In the genomic region with DNA sequence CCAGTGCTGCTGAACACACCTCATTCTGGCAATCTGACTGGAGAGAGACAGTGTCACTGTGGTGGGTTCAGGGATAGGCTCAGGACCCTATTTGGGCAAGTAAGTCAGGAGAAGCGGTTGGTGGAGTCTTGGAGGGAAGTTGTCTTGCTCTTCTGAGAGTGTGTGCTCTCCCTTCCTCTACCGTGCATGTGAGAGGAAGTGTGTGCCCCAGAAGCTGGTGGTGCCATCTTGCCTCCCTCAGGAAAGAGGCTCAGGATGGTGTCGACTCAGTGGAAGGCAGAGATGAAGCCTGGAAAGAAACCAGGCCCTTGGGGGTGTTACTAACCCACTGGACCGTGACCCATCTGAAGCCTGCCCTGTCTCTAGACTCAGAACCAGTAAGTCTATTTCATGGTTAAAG, we compare ENCODE assay signal across 14 cellular contexts. TPM values are rescaled to one million over a fixed set of nuclear protein-coding genes. Genes with fewer than 3 reads are reported as not detected.
DNase-seq lines count a peak whose midpoint lies in the region; ATAC-seq, FAIRE-seq and TF ChIP-seq lines count a peak whose summit lies in the region.
"Had no signal": no experiment of that assay in that cellular context is flagged by ENCODE, and none has a peak within 500 bp of the region (broad histone marks: within the 10 kb centered on the region; RNA-seq: fewer than 3 reads in every experiment).

No MANE protein-coding gene starts in this region.

- H3K9ac ChIP-seq in K562 (ENCODE audit: insufficient read depth in 1 of 2, low read depth in 2 of 2, low read length in 2 of 2), result peak overlapping the region; percentile 28 to 37; a peak in 2 of 4 replicates
- H3K9ac ChIP-seq: BLaER1 treated with 17β-estradiol and CSF1 and Interleukin-3, amounts not matched to agents 10 nM and 100 nM had no signal

- peak overlapping the region; percentile 40; the same call in 1 of the 2 replicates for H3K4me2 ChIP-seq in K562 (ENCODE audit: insufficient read depth, low read length)
- H3K4me2 ChIP-seq: GM23338 had no signal

- H3K79me2 ChIP-seq in K562 (ENCODE audit: control insufficient read depth, insufficient read depth, low read length), result no peaks in the 10 kb centered on the region

- no peaks in the 10 kb centered on the region for H4K20me1 ChIP-seq in K562 (replicated peaks; ENCODE audit: control insufficient read depth, insufficient read depth, low read length)
- H4K20me1 ChIP-seq: BLaER1 treated with 17β-estradiol and CSF1 and Interleukin-3, amounts not matched to agents 10 nM and 100 nM had no signal

- H3K27me3 ChIP-seq in AG04450 (ENCODE audit: control insufficient read depth, insufficient read depth, low read length), result no peaks in the 10 kb centered on the region
- H3K27me3 ChIP-seq in Panc1 (ENCODE audit: control insufficient read depth, insufficient read depth, low read length), result no peaks in the 10 kb centered on the region
- no peaks in the 10 kb centered on the region for H3K27me3 ChIP-seq in K562 (ENCODE audit: control insufficient read depth in 2 of 2, insufficient read depth in 2 of 2, low read length in 2 of 2)
- H3K27me3 ChIP-seq: BLaER1 treated with 17β-estradiol and CSF1 and Interleukin-3, amounts not matched to agents 10 nM and 100 nM had no signal

- TF ChIP-seq RAD21 in K562 (CRISPR knock-in tag; conservative IDR thresholded peaks at IDR 0.05 in 1 of 2, IDR thresholded peaks at IDR 0.05 in 1 of 2), result no peak

- POLR2A ChIA-PET in AG04450 (lab: Yijun Ruan, JAX) (no interaction called here), Panc1 (lab: Charles Lee) (interaction anchor here (0.5 kb wide), 1 partner anchor 59 kb away, joined by 4 read pairs; no protein-coding TSS in a partner anchor), K562 (lab: Yijun Ruan, JAX) (interaction anchor here (0.9 to 1.4 kb wide), 2 partner anchors 10 to 16 kb away, joined by 3 read pairs; no protein-coding TSS in a partner anchor)

- peaks cover 9% of the 10 kb centered on the region for H3K9me3 ChIP-seq in AG04450 (ENCODE audit: control insufficient read depth, insufficient read depth, low read length)
- peaks cover 5% of the 10 kb centered on the region; the same call in 1 of the 2 replicates for H3K9me3 ChIP-seq in Panc1 (ENCODE audit: control insufficient read depth, insufficient read depth, low read depth, low read length)
- H3K9me3 ChIP-seq in K562 (replicated peaks; ENCODE audit: control insufficient read depth, insufficient read depth, low read depth, low read length), result no peaks in the 10 kb centered on the region

- TF ChIP-seq EP300 in K562 (IDR thresholded peaks at IDR 0.05; ENCODE audit: low read length), result no peak

- no TSS peak for BruUV-seq in Panc1 (replicated peaks; lab: Mats Ljungman, UMichigan)
- no TSS peak for BruUV-seq in K562 (replicated peaks; lab: Mats Ljungman, UMichigan)

- CTCF ChIA-PET in AG04450 (lab: Charles Lee) (interaction anchor here (5.4 kb wide), 1 partner anchor 12 kb away, joined by 37 read pairs; no protein-coding TSS in a partner anchor), Panc1 (lab: Charles Lee) (no interaction called here), K562 (lab: Yijun Ruan, JAX; ENCODE audit: low intra/inter-chr PET ratio) (no interaction called here)

- TF ChIP-seq CTCF in AG04450 (IDR thresholded peaks at IDR 0.05; ENCODE audit: low read depth, low read length) (no peak), Panc1 (IDR thresholded peaks at IDR 0.05) (no peak), K562 (IDR thresholded peaks at IDR 0.05 in 2 of 3, conservative IDR thresholded peaks at IDR 0.05 in 1 of 3; ENCODE audit: insufficient read depth in 2 of 3, low read depth in 1 of 3, low read length in 3 of 3) (no peak)

- no peaks in the 10 kb centered on the region for H3K36me3 ChIP-seq in Panc1 (ENCODE audit: control insufficient read depth, insufficient read depth, low read length)
- peaks cover 22% of the 10 kb centered on the region; the same call in 2 of the 3 replicates for H3K36me3 ChIP-seq in K562 (ENCODE audit: control insufficient read depth, insufficient read depth, low read length)

- no peak for TF ChIP-seq POLR2A in K562 (conservative IDR thresholded peaks at IDR 0.05)

- intact Hi-C loops in Panc1 (cut with micrococcal nuclease; ENCODE audit: unreplicated experiment) (no loop called here), K562 (cut with micrococcal nuclease) (no loop called here)

- peak overlapping the region; percentile 89 for H3K27ac ChIP-seq in AG04450 (ENCODE audit: low read depth, low read length)
- H3K27ac ChIP-seq in Panc1 (ENCODE audit: low read length), result 0 out of 2 replicates have a peak overlapping the region, but pooled peaks have one; percentile 15
- H3K27ac ChIP-seq in K562 (ENCODE audit: extremely low read depth, low read depth, low read length), result peak overlapping the region; percentile 26; the same call in 1 of the 3 replicates
- H3K27ac ChIP-seq: BLaER1 treated with 17β-estradiol and CSF1 and Interleukin-3, amounts not matched to agents 10 nM and 100 nM had no signal

- ATAC-seq in Panc1, result no peak
- ATAC-seq in K562, result no peak; the same call in 2 of the 3 replicates
- no peak for ATAC-seq in GM21360 (IDR thresholded peaks at IDR 0.05; ENCODE audit: unreplicated experiment)
- ATAC-seq: GM23338 had no signal

- H3K9me1 ChIP-seq in K562 (ENCODE audit: control insufficient read depth, insufficient read depth, low read length), result no peaks in the 10 kb centered on the region

- in situ Hi-C loops in Panc1 (cut with HindIII; ENCODE audit: low pct_unique_long_range_greater_than_20kb, low sequenced_read_pairs) (no loop called here), K562 (cut with MboI) (no loop called here)

- FAIRE-seq in K562 (lab: Jason Lieb, UNC), result no peak

- WGBS in K562 (ENCODE audit: insufficient coverage, low coverage, missing lambda C conversion rate), result 69% methylated on average over 4 of the region's 4 CpGs

- DNase-seq in AG04450 (ENCODE audit: low read depth, low spot score), result no peak
- no peak for DNase-seq in Panc1 (ENCODE audit: low read depth, low spot score)
- DNase-seq in K562 (ENCODE audit: extremely low read depth in 1 of 4, low spot score in 3 of 4), result no peak
- DNase-seq in islet precursor cell, result peak; percentile 29
- no peak for DNase-seq in GM19238 (ENCODE audit: insufficient read length, low spot score)
- DNase-seq in activated effector memory CD4-positive, alpha-beta T cell treated with Interleukin-2 at 50 U/mL for 16 hours, result no peak
- DNase-seq: 8988T; CD4-positive, CD25-positive, alpha-beta regulatory T cell; DMS53; GF-D8; H7 had no signal

- H3K4me1 ChIP-seq in Panc1 (ENCODE audit: control insufficient read depth, insufficient read depth, low read length) (no peaks in the 10 kb centered on the region), K562 (replicated peaks in 1 of 2; ENCODE audit: control insufficient read depth in 2 of 2, insufficient read depth in 2 of 2, low read length in 2 of 2) (peaks cover 21 to 35% of the 10 kb centered on the region in 2 experiments; a peak in 3 of 5 replicates)

- peak overlapping the region; percentile 40; the same call in 1 of the 2 replicates for H2AFZ ChIP-seq in K562 (ENCODE audit: low read depth, low read length)
- H2AFZ ChIP-seq: GM23338 had no signal

- H3K4me3 ChIP-seq in AG04450 (ENCODE audit: low read depth, low read length) (no peak overlapping the region), Panc1 (ENCODE audit: low read depth in 2 of 2, low read length in 2 of 2) (no peak overlapping the region), K562 (no peak overlapping the region)
- H3K4me3 ChIP-seq: BLaER1 treated with 17β-estradiol and CSF1 and Interleukin-3, amounts not matched to agents 10 nM and 100 nM; GM23338 had no signal

TF ChIP-seq in K562, 482 proteins besides CTCF, POLR2A, EP300 and RAD21 (continues in another document):
- TF ChIP-seq NFYB (IDR thresholded peaks at IDR 0.05; ENCODE audit: extremely low read depth, insufficient read length) (no peak), EP400 (IDR thresholded peaks at IDR 0.05) (no peak), DNMT1 (IDR thresholded peaks at IDR 0.05) (no peak), SRSF1 (IDR thresholded peaks at IDR 0.05; ENCODE audit: low read depth, low read length) (no peak), ZNF830 (CRISPR knock-in tag; IDR thresholded peaks at IDR 0.05) (no peak), KAT2B (IDR thresholded peaks at IDR 0.05; ENCODE audit: low read depth, low read length) (no peak)
- TF ChIP-seq, protein P1, sequence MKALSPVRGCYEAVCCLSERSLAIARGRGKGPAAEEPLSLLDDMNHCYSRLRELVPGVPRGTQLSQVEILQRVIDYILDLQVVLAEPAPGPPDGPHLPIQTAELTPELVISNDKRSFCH (CRISPR knock-in tag; IDR thresholded peaks at IDR 0.05), result no peak
- TF ChIP-seq, protein P1 (tag; IDR thresholded peaks at IDR 0.05), result no peak

RNA-seq across cellular contexts. Expression of a gene that starts 6.8 kb away (rescaled TPM):
- polyA plus RNA-seq in AG04450 (2011; rRNA removed) (39.0 and 50.4 TPM in 2 replicates), K562 (2011; rRNA removed) (not detected in 2 replicates), K562 (2014; fragmentation: Illumina TruSeq; extraction: Trizol) (not detected in 2 replicates), K562 (2014; fragmentation: Nextera tagmentation; extraction: Ambion mirVana) (not detected), K562 (2014; rRNA removed) (not detected in 2 replicates)
- polyA minus RNA-seq in AG04450 (2011; rRNA and poly(A)+ RNA removed), result 5.9 and 7.3 TPM in 2 replicates
- total RNA-seq in Panc1 (2021; ENCODE audit: unreplicated experiment) (1.3 TPM), K562 (2014; rRNA removed) (not detected in 2 replicates), K562 (2014; rRNA removed; fragmentation: Illumina TruSeq; extraction: Trizol) (not detected in 2 replicates), K562 (2015; rRNA removed; fragmentation: Illumina TruSeq; extraction: Trizol) (not detected in 2 replicates), K562 (2021) (not detected in 2 replicates)
- polyA plus RNA-seq in Panc1 (2012; ENCODE audit: insufficient read length), result 0.46 TPM
- total RNA-seq in K562 (2011; cell fraction: chromatin; rRNA removed; ENCODE audit: low replicate concordance), result not detected in 2 replicates
- not detected in 2 replicates for total RNA-seq in K562 (2011; cell fraction: nucleolus; rRNA removed)
- not detected in 2 replicates for total RNA-seq in K562 (2011; cell fraction: nucleoplasm; rRNA removed)
- not detected in 2 replicates for polyA plus RNA-seq in K562 (2011; cell fraction: cytosol; rRNA removed)
- not detected in 2 replicates for polyA plus RNA-seq in K562 (2011; cell fraction: nucleus; rRNA removed)
- not detected in 2 replicates for polyA plus RNA-seq in K562 (2012)
- polyA minus RNA-seq in K562 (2011; rRNA and poly(A)+ RNA removed), result not detected in 2 replicates
- not detected in 2 replicates for polyA minus RNA-seq in K562 (2011; cell fraction: cytosol; rRNA and poly(A)+ RNA removed)
- polyA minus RNA-seq in K562 (2011; cell fraction: nucleus; rRNA and poly(A)+ RNA removed), result not detected in 2 replicates
- total RNA-seq: CD4-positive, CD25-positive, alpha-beta regulatory T cell; H7 had no signal
- polyA plus RNA-seq: CD4-positive, CD25-positive, alpha-beta regulatory T cell had no signal

Comparison
In these comparisons a context has a peak if more than half of its experiments do, and no peak if none do; other contexts are left out.
1. H3K27ac ChIP-seq: peak in every context shown above with its lines; median percentile 89 in AG04450; 26 in K562; 15 in Panc1.